15 cellular contexts compared by ENCODE assay signal in genomic region chrY:14834103-14835060, GRCh38.
A peak's percentile ranks its signal among the peaks of the same experiment; 100 is the strongest.
DNase-seq lines count a peak whose midpoint lies in the region; ATAC-seq, FAIRE-seq and TF ChIP-seq lines count a peak whose summit lies in the region.
"Had no signal": no experiment of that assay in that cellular context is flagged by ENCODE, and none has a peak within 500 bp of the region (broad histone marks: within the 10 kb centered on the region; RNA-seq: fewer than 3 reads in every experiment).

No MANE protein-coding gene starts in this region.

- no peaks in the 10 kb centered on the region for H3K27me3 Mint-ChIP-seq in activated CD4-positive, alpha-beta T cell treated with anti-CD3 and anti-CD28 coated beads for 36 hours
- H3K27me3 Mint-ChIP-seq: activated naive CD4-positive, alpha-beta T cell treated with anti-CD3 and anti-CD28 coated beads, Interleukin-2, amount 50 U/mL, for 24 hours had no signal

- H3K4me1 ChIP-seq in testis: no peaks in the 10 kb centered on the region
- H3K4me1 ChIP-seq: right atrium auricular region had no signal

- TF ChIP-seq CTCF in bronchial epithelial cell (IDR thresholded peaks at IDR 0.05; ENCODE audit: insufficient read depth, low read length, severe bottlenecking): no peak
- no peak for TF ChIP-seq CTCF in testis (IDR thresholded peaks at IDR 0.05)

- peak; percentile 47 for ATAC-seq in activated CD4-positive, alpha-beta T cell treated with anti-CD3 and anti-CD28 coated beads for 36 hours
- ATAC-seq in HG03432 (IDR thresholded peaks at IDR 0.05; ENCODE audit: unreplicated experiment): peak; percentile 79

- no peak overlapping the region for H3K4me3 Mint-ChIP-seq in activated CD4-positive, alpha-beta T cell treated with anti-CD3 and anti-CD28 coated beads for 36 hours
- H3K4me3 Mint-ChIP-seq: activated naive CD4-positive, alpha-beta T cell treated with anti-CD3 and anti-CD28 coated beads, Interleukin-2, amount 50 U/mL, for 24 hours had no signal

- peaks cover 2% of the 10 kb centered on the region for H3K9me3 Mint-ChIP-seq in activated CD4-positive, alpha-beta T cell treated with anti-CD3 and anti-CD28 coated beads for 36 hours (ENCODE audit: low read depth)
- H3K9me3 Mint-ChIP-seq: activated naive CD4-positive, alpha-beta T cell treated with anti-CD3 and anti-CD28 coated beads, Interleukin-2, amount 50 U/mL, for 24 hours had no signal

- POLR2A ChIA-PET in activated CD4-positive, alpha-beta T cell treated with anti-CD3 and anti-CD28 coated beads for 36 hours (lab: Charles Lee): interaction anchor here (0.6 kb wide), 1 partner anchor 1360 kb away, joined by 4 read pairs; no protein-coding TSS in a partner anchor

- CTCF ChIA-PET in activated CD4-positive, alpha-beta T cell treated with anti-CD3 and anti-CD28 coated beads for 36 hours (lab: Charles Lee): no interaction called here

- H3K36me3 ChIP-seq in bronchial epithelial cell (ENCODE audit: control insufficient read depth, insufficient read depth, low read length) (no peaks in the 10 kb centered on the region), testis (ENCODE audit: low read depth, missing control alignments) (no peaks in the 10 kb centered on the region)
- H3K36me3 ChIP-seq: right atrium auricular region had no signal

- H3K27me3 ChIP-seq in bronchial epithelial cell (ENCODE audit: control insufficient read depth, insufficient read depth, low read length) (no peaks in the 10 kb centered on the region), testis (no peaks in the 10 kb centered on the region)
- H3K27me3 ChIP-seq: dorsolateral prefrontal cortex, right atrium auricular region had no signal

- H3K4me3 ChIP-seq in bronchial epithelial cell (ENCODE audit: low read depth, low read length) (no peak overlapping the region), skeletal muscle cell (ENCODE audit: low read depth, low read length) (no peak overlapping the region), testis (no peak overlapping the region)
- H3K4me3 ChIP-seq: dorsolateral prefrontal cortex, right atrium auricular region had no signal

- TF ChIP-seq POLR2A in testis (IDR thresholded peaks at IDR 0.05): no peak

- intact Hi-C loops in activated CD4-positive, alpha-beta T cell treated with anti-CD3 and anti-CD28 coated beads for 36 hours (cut with DNase I, micrococcal nuclease): no loop called here
- intact Hi-C loops in testis (cut with DNase I; ENCODE audit: low total_unique reads): no loop called here

- no peak for DNase-seq in activated CD4-positive, alpha-beta T cell treated with anti-CD3 and anti-CD28 coated beads for 36 hours
- no peak for DNase-seq in activated CD4-positive, alpha-beta T cell treated with anti-CD3 and anti-CD28 coated beads, Interleukin-2, amount 50 U/mL, for 1 hour
- DNase-seq in bronchial epithelial cell (ENCODE audit: low read depth): peak; percentile 89
- peak; percentile 56 for DNase-seq in skeletal muscle cell (ENCODE audit: low read depth)
- no peak for DNase-seq in mesenteric fat pad (ENCODE audit: low spot score)
- no peak for DNase-seq in testis
- DNase-seq in NCI-H2196 treated with DMSO at 0.1 percent for 48 hours (lab: John Stamatoyannopoulos, UW; ENCODE audit: unreplicated experiment): no peak
- DNase-seq: DMS79, dorsolateral prefrontal cortex, NCI-H2171, Right ventricle myocardium superior had no signal

- no peaks in the 10 kb centered on the region for H3K9me3 ChIP-seq in testis
- H3K9me3 ChIP-seq: right atrium auricular region had no signal

- no peaks in the 10 kb centered on the region for H3K36me3 Mint-ChIP-seq in activated CD4-positive, alpha-beta T cell treated with anti-CD3 and anti-CD28 coated beads for 36 hours (ENCODE audit: low read depth)
- H3K36me3 Mint-ChIP-seq: activated naive CD4-positive, alpha-beta T cell treated with anti-CD3 and anti-CD28 coated beads, Interleukin-2, amount 50 U/mL, for 24 hours had no signal

- H3K4me1 Mint-ChIP-seq in activated CD4-positive, alpha-beta T cell treated with anti-CD3 and anti-CD28 coated beads for 36 hours: peaks cover 8% of the 10 kb centered on the region
- H3K4me1 Mint-ChIP-seq: activated naive CD4-positive, alpha-beta T cell treated with anti-CD3 and anti-CD28 coated beads, Interleukin-2, amount 50 U/mL, for 24 hours had no signal

- FAIRE-seq in bronchial epithelial cell (lab: Jason Lieb, UNC): no peak
- FAIRE-seq: A204.1 had no signal

- no peak overlapping the region for H3K27ac ChIP-seq in testis
- H3K27ac ChIP-seq: right atrium auricular region had no signal

- no peak overlapping the region for H3K27ac Mint-ChIP-seq in activated CD4-positive, alpha-beta T cell treated with anti-CD3 and anti-CD28 coated beads for 36 hours
- H3K27ac Mint-ChIP-seq: activated naive CD4-positive, alpha-beta T cell treated with anti-CD3 and anti-CD28 coated beads, Interleukin-2, amount 50 U/mL, for 24 hours had no signal

- WGBS in testis, 2 donors: 86% methylated on average over 3 to 4 of the region's 4 CpGs

Comparison
In these comparisons a context has a peak if more than half of its experiments do, and no peak if none do; other contexts are left out.
1. DNase-seq: peak in bronchial epithelial cell (single experiment) and skeletal muscle cell (single experiment); none in activated CD4-positive, alpha-beta T cell treated with anti-CD3 and anti-CD28 coated beads for 36 hours (single experiment), activated CD4-positive, alpha-beta T cell treated with anti-CD3 and anti-CD28 coated beads, Interleukin-2, amount 50 U/mL, for 1 hour (single experiment), mesenteric fat pad (single experiment), testis (single experiment) and NCI-H2196 treated with DMSO at 0.1 percent for 48 hours (single experiment).